8 cellular contexts compared by ENCODE assay signal in the genomic region with DNA sequence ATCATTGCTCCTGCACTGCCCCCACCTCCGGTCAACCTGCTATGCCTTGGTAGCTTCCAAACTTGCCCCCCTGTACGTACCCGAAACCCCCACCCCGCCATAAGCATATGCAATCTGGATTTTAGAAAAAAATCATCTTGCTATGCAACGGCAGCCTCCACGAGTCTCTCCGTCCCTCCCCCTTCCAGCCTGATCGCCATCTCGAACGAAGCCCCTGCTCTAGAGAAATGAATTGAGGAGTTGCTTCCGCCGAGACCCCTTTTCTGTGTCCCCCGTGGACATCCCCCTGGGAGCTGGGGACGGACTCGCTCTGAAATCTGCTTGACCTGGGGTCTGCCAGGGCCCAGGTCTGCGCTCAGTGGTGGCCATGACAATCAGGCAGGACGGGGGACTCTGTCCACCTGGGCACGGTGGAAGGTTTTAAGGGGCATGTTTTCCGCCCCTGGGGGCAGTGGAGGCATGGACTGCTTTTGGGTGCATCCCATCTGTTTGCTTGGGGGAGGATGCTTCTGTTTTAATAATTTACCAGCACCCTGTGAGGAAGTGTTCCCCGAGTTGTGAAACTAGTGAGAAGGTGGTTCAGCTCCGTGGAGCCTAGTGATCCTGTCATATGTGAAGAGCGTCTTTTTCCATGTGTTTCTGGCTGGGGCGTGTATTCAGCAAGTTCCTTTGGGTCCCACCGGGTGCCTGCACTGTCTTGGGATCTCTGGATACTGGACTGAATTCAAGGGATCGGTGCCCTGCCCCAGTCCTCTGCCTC. TPM values are rescaled to one million over a fixed set of nuclear protein-coding genes. Genes with fewer than 3 reads are reported as not detected.
DNase-seq lines count a peak whose midpoint lies in the region; ATAC-seq and TF ChIP-seq lines count a peak whose summit lies in the region.

No MANE protein-coding gene starts in this region.

- TF ChIP-seq CTCF in chondrocyte (IDR thresholded peaks at IDR 0.05), result no peak

- no peak for ATAC-seq in GM18502 (IDR thresholded peaks at IDR 0.05; ENCODE audit: poor library complexity, unreplicated experiment)
- no peak for ATAC-seq in GM18909 (IDR thresholded peaks at IDR 0.05; ENCODE audit: poor library complexity, unreplicated experiment)

- peak overlapping the region; percentile 88 for H3K4me3 Mint-ChIP-seq in activated naive CD4-positive, alpha-beta T cell treated with anti-CD3 and anti-CD28 coated beads for 36 hours
- peak overlapping the region; percentile 92 for H3K4me3 Mint-ChIP-seq in chondrocyte (ENCODE audit: unreplicated experiment)

- H3K27me3 ChIP-seq in muscle layer of colon (ENCODE audit: control insufficient read depth in 1 of 2, insufficient read depth in 2 of 2, low read length in 2 of 2), result no peaks in the 10 kb centered on the region

- H3K9me3 Mint-ChIP-seq in activated naive CD4-positive, alpha-beta T cell treated with anti-CD3 and anti-CD28 coated beads for 36 hours, result no peaks in the 10 kb centered on the region
- H3K9me3 Mint-ChIP-seq in chondrocyte (ENCODE audit: low read depth), result no peaks in the 10 kb centered on the region

- intact Hi-C loops in activated naive CD4-positive, alpha-beta T cell treated with anti-CD3 and anti-CD28 coated beads for 36 hours (cut with micrococcal nuclease), result no loop called here

- H3K36me3 Mint-ChIP-seq in activated naive CD4-positive, alpha-beta T cell treated with anti-CD3 and anti-CD28 coated beads for 36 hours (ENCODE audit: low read depth), result peaks cover 3% of the 10 kb centered on the region
- peaks cover 2% of the 10 kb centered on the region for H3K36me3 Mint-ChIP-seq in chondrocyte (ENCODE audit: low read depth)

- H3K9me3 ChIP-seq in muscle layer of colon (ENCODE audit: low read length), result no peaks in the 10 kb centered on the region

- H3K27me3 Mint-ChIP-seq in activated naive CD4-positive, alpha-beta T cell treated with anti-CD3 and anti-CD28 coated beads for 36 hours (ENCODE audit: low read depth), result no peaks in the 10 kb centered on the region
- H3K27me3 Mint-ChIP-seq in chondrocyte (ENCODE audit: low read depth), result no peaks in the 10 kb centered on the region

- no peak overlapping the region for H3K27ac Mint-ChIP-seq in activated naive CD4-positive, alpha-beta T cell treated with anti-CD3 and anti-CD28 coated beads for 36 hours
- H3K27ac Mint-ChIP-seq in chondrocyte (ENCODE audit: unreplicated experiment), result peak overlapping the region; percentile 86

- H3K4me1 ChIP-seq in muscle layer of colon (ENCODE audit: insufficient read depth, low read length), result peaks cover 30% of the 10 kb centered on the region

- H3K36me3 ChIP-seq in muscle layer of colon (ENCODE audit: insufficient read depth, low read length), result no peaks in the 10 kb centered on the region

- peaks cover 32% of the 10 kb centered on the region for H3K4me1 Mint-ChIP-seq in activated naive CD4-positive, alpha-beta T cell treated with anti-CD3 and anti-CD28 coated beads for 36 hours (ENCODE audit: low read depth)
- peaks cover 52% of the 10 kb centered on the region for H3K4me1 Mint-ChIP-seq in chondrocyte (ENCODE audit: low read depth)

- TF ChIP-seq POLR2A in erythroblast (IDR thresholded peaks at IDR 0.05; ENCODE audit: low read length), result no peak

- H3K27ac ChIP-seq in muscle layer of colon (ENCODE audit: low read depth, low read length), result peak overlapping the region; percentile 71

- H3K9ac ChIP-seq in muscle layer of colon (ENCODE audit: low read length), result peak overlapping the region; percentile 40

- DNase-seq in activated naive CD4-positive, alpha-beta T cell treated with anti-CD3 and anti-CD28 coated beads for 36 hours, result peak; percentile 38
- no peak for DNase-seq in activated naive CD4-positive, alpha-beta T cell treated with Interleukin-2 at 50 U/mL for 16 hours
- DNase-seq in OCI-M1 (lab: John Stamatoyannopoulos, UW) (peak; percentile 62), chondrocyte (ENCODE audit: low spot score) (no peak), erythroblast (lab: John Stamatoyannopoulos, UW) (no peak)

- CTCF ChIA-PET in activated naive CD4-positive, alpha-beta T cell treated with anti-CD3 and anti-CD28 coated beads for 36 hours (lab: Charles Lee), result interaction anchor here (0.8 to 4.0 kb wide), 4 partner anchors 35 to 179 kb away, joined by 3 to 16 read pairs (median 6); partner anchors contain the start of gene FEM1A

- H3K4me3 ChIP-seq in muscle layer of colon (ENCODE audit: low read depth in 1 of 2, low read length in 2 of 2), result peak overlapping the region; percentile 57 to 75

RNA-seq across cellular contexts. Expression of gene KDM4B, which starts 1.0 kb away (rescaled TPM):
- total RNA-seq in activated naive CD4-positive, alpha-beta T cell treated with anti-CD3 and anti-CD28 coated beads for 36 hours, result 10 to 100 TPM; 10.5 to 12.7 TPM
- total RNA-seq in chondrocyte, result 50.7 to 53.2 TPM (median 52.2 TPM) in 3 replicates

Comparison
In these comparisons a context has a peak if more than half of its experiments do, and no peak if none do; other contexts are left out.
1. DNase-seq: peak in activated naive CD4-positive, alpha-beta T cell treated with anti-CD3 and anti-CD28 coated beads for 36 hours (single experiment) and OCI-M1 (single experiment); none in activated naive CD4-positive, alpha-beta T cell treated with Interleukin-2 at 50 U/mL for 16 hours (single experiment), chondrocyte (single experiment) and erythroblast (0 of 2).